8 cellular contexts compared by ENCODE assay signal in genomic region chr16:14742269-14743128, GRCh38. TPM values are rescaled to one million over a fixed set of nuclear protein-coding genes. Genes with fewer than 3 reads are reported as not detected.
DNase-seq lines count a peak whose midpoint lies in the region; ATAC-seq and TF ChIP-seq lines count a peak whose summit lies in the region.
"Not testable (repeated sequence)": the region's sequence is repeated elsewhere in the genome, so short reads cannot be mapped to it uniquely, and the experiment has no call there.

NPIPA2 (plus strand) TSS chr16:14742533; CDS start chr16:14748066, 5,533 bp downstream.

- not testable (repeated sequence) for H3K36me3 ChIP-seq in heart right ventricle

- intact Hi-C loops in heart right ventricle (cut with DNase I); sciatic nerve (cut with DNase I): not testable (repeated sequence)

- not testable (repeated sequence) for H3K4me3 ChIP-seq in heart right ventricle

- not testable (repeated sequence) for H3K4me1 Mint-ChIP-seq in activated T-cell treated with anti-CD3 and anti-CD28 coated beads, Interleukin-2, amount 50 U/mL, for 4 hours (ENCODE audit: low read depth)

- H3K36me3 Mint-ChIP-seq in activated T-cell treated with anti-CD3 and anti-CD28 coated beads, Interleukin-2, amount 50 U/mL, for 4 hours (ENCODE audit: insufficient read depth) = not testable (repeated sequence)

- not testable (repeated sequence) for H3K27me3 Mint-ChIP-seq in activated T-cell treated with anti-CD3 and anti-CD28 coated beads, Interleukin-2, amount 50 U/mL, for 4 hours (ENCODE audit: low read depth)

- H3K27ac ChIP-seq in heart right ventricle = not testable (repeated sequence)

- H3K27me3 ChIP-seq in heart right ventricle = not testable (repeated sequence)

- H3K9me3 ChIP-seq in heart right ventricle = not testable (repeated sequence)

- not testable (repeated sequence) for DNase-seq in activated T-cell treated with anti-CD3 and anti-CD28 coated beads, Interleukin-2, amount 50 U/mL, for 4 hours; heart right ventricle; sciatic nerve (ENCODE audit: low spot score)

- no CpG with 5 or more reads among the region's 73 CpGs for WGBS in heart right ventricle, 2 donors

- ATAC-seq in GM18498 (IDR thresholded peaks at IDR 0.05; ENCODE audit: unreplicated experiment) (peak; percentile 99), GM19328 (IDR thresholded peaks at IDR 0.05; ENCODE audit: unreplicated experiment) (peak; percentile 96), GM21723 (IDR thresholded peaks at IDR 0.05; ENCODE audit: unreplicated experiment) (peak; percentile 96), HG02973 (IDR thresholded peaks at IDR 0.05; ENCODE audit: unreplicated experiment) (peak; percentile 90), HG03457 (IDR thresholded peaks at IDR 0.05; ENCODE audit: unreplicated experiment) (peak; percentile 96), heart right ventricle (peak; percentile 97 to 99 (median 98)), sciatic nerve (peak; percentile 93)
- peak; percentile 100 for ATAC-seq in activated T-cell treated with anti-CD3 and anti-CD28 coated beads, Interleukin-2, amount 50 U/mL, for 4 hours

- not testable (repeated sequence) for H3K9me3 Mint-ChIP-seq in activated T-cell treated with anti-CD3 and anti-CD28 coated beads, Interleukin-2, amount 50 U/mL, for 4 hours

- H3K4me3 Mint-ChIP-seq in activated T-cell treated with anti-CD3 and anti-CD28 coated beads, Interleukin-2, amount 50 U/mL, for 4 hours = not testable (repeated sequence)

- H3K4me1 ChIP-seq in heart right ventricle = not testable (repeated sequence)

- not testable (repeated sequence) for TF ChIP-seq CTCF in heart right ventricle (IDR thresholded peaks at IDR 0.05)

RNA-seq across cellular contexts. Expression of gene NPIPA2, which starts in this region (rescaled TPM):
- total RNA-seq in activated T-cell treated with anti-CD3 and anti-CD28 coated beads, Interleukin-2, amount 50 U/mL, for 4 hours = 1 to 10 TPM in 2 of 3 donors, under 1 TPM in 1; 0.99 to 1.4 (median 1.3) TPM
- 1 to 10 TPM in 7 of 10 donors, under 1 TPM in 2, not detected in 1; 0.24 to 4.7 (median 2.4) TPM for total RNA-seq in heart right ventricle
- polyA plus RNA-seq in heart right ventricle = 10 to 100 TPM in 1 of 2 donors, under 1 TPM in 1; 0.20 to 10.6 TPM
- total RNA-seq in sciatic nerve = 9.8 TPM
